Comparison of ENCODE assay signal across 9 cellular contexts in the genomic region with DNA sequence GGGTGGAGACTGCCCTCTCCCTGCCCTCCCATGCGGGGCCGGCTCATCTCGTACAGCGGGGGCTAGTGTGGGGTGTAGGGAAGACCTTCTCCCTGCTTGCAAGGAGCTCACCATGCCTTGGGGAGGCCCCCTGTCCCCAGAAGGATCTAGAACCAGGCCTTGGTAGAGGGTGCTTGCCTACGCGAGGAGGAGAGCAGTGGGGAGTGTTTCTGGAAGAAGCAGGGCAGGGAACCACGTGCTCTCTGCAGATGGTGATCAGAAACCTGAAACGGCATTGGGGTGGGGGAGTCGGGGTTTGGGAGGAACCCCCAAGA. TPM values are rescaled to one million over a fixed set of nuclear protein-coding genes. Genes with fewer than 3 reads are reported as not detected.
DNase-seq lines count a peak whose midpoint lies in the region; ATAC-seq, FAIRE-seq and TF ChIP-seq lines count a peak whose summit lies in the region.
"Had no signal": no experiment of that assay in that cellular context is flagged by ENCODE, and none has a peak within 500 bp of the region (broad histone marks: within the 10 kb centered on the region; RNA-seq: fewer than 3 reads in every experiment).

No MANE protein-coding gene starts in this region.

- H3K9me3 Mint-ChIP-seq in WTC11: no peaks in the 10 kb centered on the region

- ATAC-seq in WTC11: no peak

- TF ChIP-seq CTCF in WTC11 (IDR thresholded peaks at IDR 0.05) (no peak), fibroblast of the aortic adventitia (IDR thresholded peaks at IDR 0.05; ENCODE audit: insufficient read depth, low read length) (no peak)

- peak overlapping the region in 20 of 21 experiments; percentile 58 to 98 (median 90) for H3K27ac ChIP-seq in skin epidermis

- H3K4me1 Mint-ChIP-seq in WTC11: peaks cover 34% of the 10 kb centered on the region

- FAIRE-seq in GM12892 (lab: Jason Lieb, UNC) (peak; percentile 14), GM19239 (lab: Jason Lieb, UNC) (no peak)

- no peak overlapping the region for H3K4me3 Mint-ChIP-seq in WTC11

- POLR2A ChIA-PET in WTC11 (lab: Charles Lee): interaction anchor here (0.9 kb wide), 1 partner anchor 24 kb away, joined by 3 read pairs; no protein-coding TSS in a partner anchor

- H3K27me3 Mint-ChIP-seq in WTC11 (ENCODE audit: low read depth): no peaks in the 10 kb centered on the region

- H3K27ac Mint-ChIP-seq in WTC11: peak overlapping the region; percentile 89

- no peak for DNase-seq in GM12892 (ENCODE audit: insufficient read length)
- no peak for DNase-seq in WTC11 (ENCODE audit: low spot score)
- no peak for DNase-seq in fibroblast of the aortic adventitia (ENCODE audit: low read depth)
- no peak for DNase-seq in GM19239 (ENCODE audit: insufficient read length, low spot score)
- no peak for DNase-seq in midbrain (lab: John Stamatoyannopoulos, UW)
- DNase-seq in stimulated activated CD4-positive, alpha-beta T cell treated with anti-CD3 and anti-CD28 coated beads, Interleukin-4, amount 100 ng/mL, for 4 hours: no peak
- no peak for DNase-seq in glomerular visceral epithelial cell (ENCODE audit: extremely low spot score)
- DNase-seq: cerebellar nuclear complex had no signal

- TF ChIP-seq POLR2A in GM12892 (IDR thresholded peaks at IDR 0.05; ENCODE audit: low read depth, low read length): no peak

- no peaks in the 10 kb centered on the region for H3K36me3 Mint-ChIP-seq in WTC11

- CTCF ChIA-PET in WTC11 (lab: Charles Lee): interaction anchor here (1.2 to 2.4 kb wide), 3 partner anchors 15 to 28 kb away, joined by 4 to 9 read pairs (median 7); partner anchors contain the start of gene TMEM184A

- peak overlapping the region; percentile 77 for H3K4me3 ChIP-seq in fibroblast of the aortic adventitia (ENCODE audit: low read depth, low read length)
- peak overlapping the region; percentile 50 to 76 (median 60) for H3K4me3 ChIP-seq in skin epidermis

TF ChIP-seq in WTC11, 78 proteins besides CTCF, POLR2A, EP300 and RAD21:
- TF ChIP-seq, protein P1, sequence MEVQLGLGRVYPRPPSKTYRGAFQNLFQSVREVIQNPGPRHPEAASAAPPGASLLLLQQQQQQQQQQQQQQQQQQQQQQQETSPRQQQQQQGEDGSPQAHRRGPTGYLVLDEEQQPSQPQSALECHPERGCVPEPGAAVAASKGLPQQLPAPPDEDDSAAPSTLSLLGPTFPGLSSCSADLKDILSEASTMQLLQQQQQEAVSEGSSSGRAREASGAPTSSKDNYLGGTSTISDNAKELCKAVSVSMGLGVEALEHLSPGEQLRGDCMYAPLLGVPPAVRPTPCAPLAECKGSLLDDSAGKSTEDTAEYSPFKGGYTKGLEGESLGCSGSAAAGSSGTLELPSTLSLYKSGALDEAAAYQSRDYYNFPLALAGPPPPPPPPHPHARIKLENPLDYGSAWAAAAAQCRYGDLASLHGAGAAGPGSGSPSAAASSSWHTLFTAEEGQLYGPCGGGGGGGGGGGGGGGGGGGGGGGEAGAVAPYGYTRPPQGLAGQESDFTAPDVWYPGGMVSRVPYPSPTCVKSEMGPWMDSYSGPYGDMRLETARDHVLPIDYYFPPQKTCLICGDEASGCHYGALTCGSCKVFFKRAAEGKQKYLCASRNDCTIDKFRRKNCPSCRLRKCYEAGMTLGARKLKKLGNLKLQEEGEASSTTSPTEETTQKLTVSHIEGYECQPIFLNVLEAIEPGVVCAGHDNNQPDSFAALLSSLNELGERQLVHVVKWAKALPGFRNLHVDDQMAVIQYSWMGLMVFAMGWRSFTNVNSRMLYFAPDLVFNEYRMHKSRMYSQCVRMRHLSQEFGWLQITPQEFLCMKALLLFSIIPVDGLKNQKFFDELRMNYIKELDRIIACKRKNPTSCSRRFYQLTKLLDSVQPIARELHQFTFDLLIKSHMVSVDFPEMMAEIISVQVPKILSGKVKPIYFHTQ (CRISPR knock-in tag; IDR thresholded peaks at IDR 0.05): no peak
- TF ChIP-seq ATF2 (CRISPR knock-in tag; IDR thresholded peaks at IDR 0.05; ENCODE audit: borderline replicate concordance, low read depth) (no peak), HMGXB4 (CRISPR knock-in tag; IDR thresholded peaks at IDR 0.05) (no peak), MLX (CRISPR knock-in tag; IDR thresholded peaks at IDR 0.05) (no peak), ZNF138 (CRISPR knock-in tag; conservative IDR thresholded peaks at IDR 0.05) (no peak), ZNF671 (CRISPR knock-in tag; IDR thresholded peaks at IDR 0.05) (no peak)
- TF ChIP-seq, protein P2, sequence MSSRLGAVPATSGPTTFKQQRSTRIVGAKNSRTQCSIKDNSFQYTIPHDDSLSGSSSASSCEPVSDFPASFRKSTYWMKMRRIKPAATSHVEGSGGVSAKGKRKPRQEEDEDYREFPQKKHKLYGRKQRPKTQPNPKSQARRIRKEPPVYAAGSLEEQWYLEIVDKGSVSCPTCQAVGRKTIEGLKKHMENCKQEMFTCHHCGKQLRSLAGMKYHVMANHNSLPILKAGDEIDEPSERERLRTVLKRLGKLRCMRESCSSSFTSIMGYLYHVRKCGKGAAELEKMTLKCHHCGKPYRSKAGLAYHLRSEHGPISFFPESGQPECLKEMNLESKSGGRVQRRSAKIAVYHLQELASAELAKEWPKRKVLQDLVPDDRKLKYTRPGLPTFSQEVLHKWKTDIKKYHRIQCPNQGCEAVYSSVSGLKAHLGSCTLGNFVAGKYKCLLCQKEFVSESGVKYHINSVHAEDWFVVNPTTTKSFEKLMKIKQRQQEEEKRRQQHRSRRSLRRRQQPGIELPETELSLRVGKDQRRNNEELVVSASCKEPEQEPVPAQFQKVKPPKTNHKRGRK (CRISPR knock-in tag; IDR thresholded peaks at IDR 0.05; ENCODE audit: borderline replicate concordance): no peak

RNA-seq across cellular contexts. Expression of gene MAFK, which starts 2.7 kb away (rescaled TPM):
- 2.2 TPM for polyA plus RNA-seq in GM12892 (2012; ENCODE audit: missing spikeins)
- 15.7 to 21.7 TPM (median 18.7 TPM) in 3 replicates for total RNA-seq in WTC11 (2021)
- total RNA-seq in fibroblast of the aortic adventitia (ENCODE audit: low replicate concordance): 5.3 and 12.7 TPM in 2 replicates

RNA-seq across cellular contexts. Expression of gene TMEM184A, which starts 22.8 kb away (rescaled TPM):
- polyA plus RNA-seq in GM12892 (2012; ENCODE audit: missing spikeins): 0.13 TPM
- 1.3 to 1.4 TPM (median 1.3 TPM) in 3 replicates for total RNA-seq in WTC11 (2021)
- total RNA-seq in fibroblast of the aortic adventitia (ENCODE audit: low replicate concordance): not detected in 2 replicates

RNA-seq across cellular contexts. Expression of gene INTS1, which starts 29.0 kb away (rescaled TPM):
- 16.6 TPM for polyA plus RNA-seq in GM12892 (2012; ENCODE audit: missing spikeins)
- total RNA-seq in WTC11 (2021) (143 to 161 TPM (median 150 TPM) in 3 replicates), fibroblast of the aortic adventitia (ENCODE audit: low replicate concordance) (44.2 and 53.1 TPM in 2 replicates)

RNA-seq across cellular contexts. Expression of gene PSMG3, which starts 36.6 kb away (rescaled TPM):
- polyA plus RNA-seq in GM12892 (2012; ENCODE audit: missing spikeins): 51.5 TPM
- total RNA-seq in WTC11 (2021) (33.3 to 50.7 TPM (median 45.9 TPM) in 3 replicates), fibroblast of the aortic adventitia (ENCODE audit: low replicate concordance) (6.6 and 20.5 TPM in 2 replicates)
